Comparison of ENCODE assay signal across 8 cellular contexts in the genomic region with DNA sequence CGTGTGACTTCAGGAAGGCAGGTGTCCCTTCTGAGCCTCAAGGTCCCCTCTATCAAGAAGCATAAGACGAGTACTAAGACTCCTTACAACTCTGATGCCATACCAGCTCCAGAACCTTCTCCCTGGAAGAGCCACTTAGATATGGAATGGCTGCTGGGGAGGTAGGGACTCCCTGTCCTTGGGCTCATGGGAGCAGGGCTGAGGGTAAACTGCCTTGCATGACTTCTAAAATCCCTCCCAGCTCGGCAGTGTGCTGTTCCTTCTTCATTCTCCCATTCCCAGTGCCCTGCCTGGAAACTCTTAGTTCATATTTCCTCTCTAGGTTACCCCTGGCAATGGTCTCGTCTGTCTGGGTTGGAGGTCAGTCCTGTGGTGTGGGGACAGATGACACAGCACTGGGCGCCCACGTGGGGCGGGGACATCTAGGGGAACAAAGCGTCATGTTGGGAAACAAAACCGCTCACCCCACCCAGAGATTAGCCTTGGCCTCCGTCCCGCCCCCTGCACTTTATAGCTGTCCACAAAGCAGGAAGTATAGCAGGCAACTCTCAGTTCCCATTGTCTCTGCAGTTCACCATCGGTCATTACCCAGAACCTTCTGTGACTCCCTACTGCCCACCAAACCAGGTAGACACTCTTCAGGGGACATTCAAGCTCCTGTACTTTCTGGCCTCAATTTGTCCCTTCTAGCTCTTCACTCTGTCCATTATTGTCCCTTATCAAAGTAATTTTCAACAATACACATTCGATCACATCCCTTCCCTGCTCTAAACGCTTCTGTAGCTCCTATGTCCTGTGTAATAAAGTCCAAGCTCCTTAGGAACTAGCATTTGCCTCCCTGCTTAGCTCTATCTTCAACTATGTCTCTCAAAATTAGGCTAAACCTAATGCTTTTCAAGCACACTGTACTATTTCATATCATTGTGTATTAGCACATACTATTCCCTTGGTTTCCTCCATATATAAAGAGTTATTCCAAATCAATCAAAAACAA.
DNase-seq lines count a peak whose midpoint lies in the region; ATAC-seq and TF ChIP-seq lines count a peak whose summit lies in the region.

No MANE protein-coding gene starts in this region.

- no peaks in the 10 kb centered on the region for H4K20me1 ChIP-seq in MM.1S (ENCODE audit: insufficient read depth, low read length)

- H3K27ac ChIP-seq in MM.1S (ENCODE audit: low read length): peak overlapping the region; percentile 78
- H3K27ac ChIP-seq in skin epidermis: peak overlapping the region in 19 of 21 experiments; percentile 2 to 72 (median 38)

- peaks cover 84% of the 10 kb centered on the region for H3K4me1 Mint-ChIP-seq in activated T-cell treated with anti-CD3 and anti-CD28 coated beads, Interleukin-2, amount 50 U/mL, for 72 hours (ENCODE audit: low read depth)

- no peak overlapping the region for H2AFZ ChIP-seq in MM.1S (ENCODE audit: low read length)

- H3K27me3 Mint-ChIP-seq in activated T-cell treated with anti-CD3 and anti-CD28 coated beads, Interleukin-2, amount 50 U/mL, for 72 hours (ENCODE audit: low read depth): no peaks in the 10 kb centered on the region

- H3K27me3 ChIP-seq in MM.1S (replicated peaks; ENCODE audit: insufficient read depth, low read length): no peaks in the 10 kb centered on the region

- TF ChIP-seq POLR2A in erythroblast (IDR thresholded peaks at IDR 0.05; ENCODE audit: low read length): peak; percentile 57

- no peak for TF ChIP-seq CTCF in MM.1S (IDR thresholded peaks at IDR 0.05; ENCODE audit: low read length)

- H3K4me1 ChIP-seq in MM.1S (ENCODE audit: low read length): peaks cover 81% of the 10 kb centered on the region

- H3K4me3 Mint-ChIP-seq in activated T-cell treated with anti-CD3 and anti-CD28 coated beads, Interleukin-2, amount 50 U/mL, for 72 hours: no peak overlapping the region

- H3K79me2 ChIP-seq in MM.1S (ENCODE audit: low read length): peaks cover 97% of the 10 kb centered on the region

- H3K36me3 ChIP-seq in MM.1S (replicated peaks; ENCODE audit: insufficient read depth, low read length): peaks cover 6% of the 10 kb centered on the region

- H3K36me3 Mint-ChIP-seq in activated T-cell treated with anti-CD3 and anti-CD28 coated beads, Interleukin-2, amount 50 U/mL, for 72 hours (ENCODE audit: insufficient read depth in 2 of 2): peaks cover 6% of the 10 kb centered on the region in 2 donors

- peak overlapping the region; percentile 71 for H3K27ac Mint-ChIP-seq in activated T-cell treated with anti-CD3 and anti-CD28 coated beads, Interleukin-2, amount 50 U/mL, for 72 hours

- no peak for ATAC-seq in activated T-cell treated with anti-CD3 and anti-CD28 coated beads, Interleukin-2, amount 50 U/mL, for 72 hours (replicated peaks in 1 of 2)

- H3K9me3 ChIP-seq in MM.1S (replicated peaks; ENCODE audit: insufficient read depth, low read length): no peaks in the 10 kb centered on the region

- peaks cover 62% of the 10 kb centered on the region for H3F3A ChIP-seq in MM.1S (ENCODE audit: insufficient read depth, low read length)

- no peaks in the 10 kb centered on the region for H3K9me3 Mint-ChIP-seq in activated T-cell treated with anti-CD3 and anti-CD28 coated beads, Interleukin-2, amount 50 U/mL, for 72 hours

- no peaks in the 10 kb centered on the region for H3K9me2 ChIP-seq in MM.1S (replicated peaks; ENCODE audit: insufficient read depth, low read length)

- no peak for DNase-seq in activated T-cell treated with anti-CD3 and anti-CD28 coated beads, Interleukin-2, amount 50 U/mL, for 72 hours
- DNase-seq in activated T-cell treated with anti-CD3 and anti-CD28 coated beads, Interleukin-2, amount 50 U/mL, for 1 hour: no peak
- DNase-seq in MM.1S (peak; percentile 81), erythroblast (lab: John Stamatoyannopoulos, UW) (peak; percentile 80 to 89), NCI-H524 (lab: John Stamatoyannopoulos, UW) (no peak), cerebellar cortex (ENCODE audit: low spot score) (no peak), NCI-H774 (lab: John Stamatoyannopoulos, UW) (no peak)

- peak overlapping the region; percentile 44 for H3K4me2 ChIP-seq in MM.1S (ENCODE audit: low read depth, low read length)

- H3K4me3 ChIP-seq in MM.1S (ENCODE audit: low read length) (0 out of 2 replicates have a peak overlapping the region, but pooled peaks have one; percentile 7), skin epidermis (no peak overlapping the region)

- H3K9ac ChIP-seq in MM.1S (ENCODE audit: low read length): peak overlapping the region; percentile 48

Comparison
In these comparisons a context has a peak if more than half of its experiments do, and no peak if none do; other contexts are left out.
1. DNase-seq: peak in MM.1S (single experiment) and erythroblast (2 of 2); none in activated T-cell treated with anti-CD3 and anti-CD28 coated beads, Interleukin-2, amount 50 U/mL, for 72 hours (0 of 2), activated T-cell treated with anti-CD3 and anti-CD28 coated beads, Interleukin-2, amount 50 U/mL, for 1 hour (single experiment), NCI-H524 (0 of 2), cerebellar cortex (single experiment) and NCI-H774 (single experiment).